ENCODE assay signal across 27 cellular contexts in genomic region chr5:9610344-9610743, GRCh38. TPM values are rescaled to one million over a fixed set of nuclear protein-coding genes. Genes with fewer than 3 reads are reported as not detected.
DNase-seq lines count a peak whose midpoint lies in the region; ATAC-seq and TF ChIP-seq lines count a peak whose summit lies in the region.
"Had no signal": no experiment of that assay in that cellular context is flagged by ENCODE, and none has a peak within 500 bp of the region (broad histone marks: within the 10 kb centered on the region; RNA-seq: fewer than 3 reads in every experiment).

No MANE protein-coding gene starts in this region.

- TF ChIP-seq CTCF in GM23338 (conservative IDR thresholded peaks at IDR 0.05; ENCODE audit: low read depth in 2 of 2) = no peak
- no peak for TF ChIP-seq CTCF in body of pancreas (IDR thresholded peaks at IDR 0.05)
- TF ChIP-seq CTCF in esophagus muscularis mucosa (IDR thresholded peaks at IDR 0.05) = no peak
- no peak for TF ChIP-seq CTCF in neural progenitor cell (IDR thresholded peaks at IDR 0.05)

- H3K36me3 ChIP-seq in GM23338 (ENCODE audit: insufficient read depth) (no peaks in the 10 kb centered on the region), body of pancreas (replicated peaks in 1 of 2; ENCODE audit: insufficient read depth in 1 of 2, low read depth in 2 of 2) (no peaks in the 10 kb centered on the region), esophagus muscularis mucosa (no peaks in the 10 kb centered on the region), neural progenitor cell (no peaks in the 10 kb centered on the region)
- H3K36me3 ChIP-seq: BE2C, BLaER1 had no signal

- H3K27ac Mint-ChIP-seq in GM23338 = no peak overlapping the region
- no peak overlapping the region for H3K27ac Mint-ChIP-seq in neural progenitor cell
- H3K27ac Mint-ChIP-seq: CD14-positive monocyte; CD4-positive, alpha-beta memory T cell; CD4-positive, CD25-positive, alpha-beta regulatory T cell; CD8-positive, alpha-beta memory T cell had no signal

- H3K36me3 Mint-ChIP-seq in GM23338 (ENCODE audit: low read depth) (peaks cover 2% of the 10 kb centered on the region; the same call in 1 of the 3 replicates), neural progenitor cell (no peaks in the 10 kb centered on the region)
- H3K36me3 Mint-ChIP-seq: CD14-positive monocyte; CD4-positive, alpha-beta memory T cell; CD4-positive, CD25-positive, alpha-beta regulatory T cell; CD8-positive, alpha-beta memory T cell had no signal

- H3K27ac ChIP-seq in GM23338 (ENCODE audit: low read depth) = no peak overlapping the region
- H3K27ac ChIP-seq in body of pancreas = no peak overlapping the region
- no peak overlapping the region for H3K27ac ChIP-seq in esophagus muscularis mucosa (replicated peaks in 1 of 4)
- H3K27ac ChIP-seq in neural progenitor cell = no peak overlapping the region
- H3K27ac ChIP-seq: BLaER1 had no signal

- no peak for TF ChIP-seq POLR2A in body of pancreas (IDR thresholded peaks at IDR 0.05)
- TF ChIP-seq POLR2A in esophagus muscularis mucosa (IDR thresholded peaks at IDR 0.05; ENCODE audit: low read depth) = no peak

- H3K4me1 ChIP-seq in GM23338 (ENCODE audit: insufficient read depth) (no peaks in the 10 kb centered on the region), body of pancreas (no peaks in the 10 kb centered on the region), esophagus muscularis mucosa (no peaks in the 10 kb centered on the region), neural progenitor cell (no peaks in the 10 kb centered on the region)
- H3K4me1 ChIP-seq: BE2C, BLaER1 had no signal

- H2AFZ ChIP-seq in GM23338 (peak overlapping the region; percentile 8; the same call in 1 of the 2 replicates), neural progenitor cell (replicated peaks) (no peak overlapping the region)

- H3K9me3 Mint-ChIP-seq in GM23338 = peaks cover 2% of the 10 kb centered on the region; the same call in 1 of the 3 replicates
- H3K9me3 Mint-ChIP-seq in neural progenitor cell = peaks cover 3% of the 10 kb centered on the region

- no peaks in the 10 kb centered on the region for H3K27me3 ChIP-seq in GM23338 (ENCODE audit: insufficient read depth)
- H3K27me3 ChIP-seq in body of pancreas = no peaks in the 10 kb centered on the region
- no peaks in the 10 kb centered on the region for H3K27me3 ChIP-seq in esophagus muscularis mucosa
- no peaks in the 10 kb centered on the region for H3K27me3 ChIP-seq in neural progenitor cell
- H3K27me3 ChIP-seq: BE2C, BLaER1 had no signal

- H3K27me3 Mint-ChIP-seq in GM23338 (ENCODE audit: insufficient read depth, low read depth, poor library complexity) = no peaks in the 10 kb centered on the region
- H3K27me3 Mint-ChIP-seq in neural progenitor cell (ENCODE audit: insufficient read depth, low read depth) = no peaks in the 10 kb centered on the region
- H3K27me3 Mint-ChIP-seq: CD4-positive, alpha-beta memory T cell; CD4-positive, CD25-positive, alpha-beta regulatory T cell; CD8-positive, alpha-beta memory T cell had no signal

- H3K9ac ChIP-seq in neural progenitor cell = no peak overlapping the region
- H3K9ac ChIP-seq: BLaER1 had no signal

- no peaks in the 10 kb centered on the region for H3K9me3 ChIP-seq in body of pancreas
- H3K9me3 ChIP-seq in esophagus muscularis mucosa = peaks cover 0 to 9% (median 5%) of the 10 kb centered on the region in 4 donors
- no peaks in the 10 kb centered on the region for H3K9me3 ChIP-seq in neural progenitor cell (ENCODE audit: low read depth)
- H3K9me3 ChIP-seq: BE2C had no signal

- ATAC-seq in GM23338 (no peak), body of pancreas (peak; percentile 24), HG03280 (IDR thresholded peaks at IDR 0.05; ENCODE audit: unreplicated experiment) (no peak)
- ATAC-seq: GM12878 had no signal

- intact Hi-C loops in body of pancreas (cut with DNase I) = no loop called here
- intact Hi-C loops in esophagus muscularis mucosa (cut with DNase I) = no loop called here

- DNase-seq in GM23338 (ENCODE audit: low spot score) (no peak), body of pancreas (peak in 2 of 4 donors; percentile 15 to 41), esophagus muscularis mucosa (ENCODE audit: extremely low spot score) (peak; percentile 19), neural progenitor cell (ENCODE audit: low spot score) (no peak), NCI-H2081 (lab: John Stamatoyannopoulos, UW) (no peak)
- DNase-seq: 8988T; ACHN; BE2C; C1 segment of cervical spinal cord; CD4-positive, alpha-beta memory T cell; CD4-positive, CD25-positive, alpha-beta regulatory T cell; CD8-positive, alpha-beta memory T cell; COR-L47; DMS 273 treated with DMSO at 0.1 percent for 48 hours; DMS153; DMS53; DMS79; DND-41; EL; GDM1 had no signal

- no peak for TF ChIP-seq EP300 in esophagus muscularis mucosa (IDR thresholded peaks at IDR 0.05)

- no peaks in the 10 kb centered on the region for H4K20me1 ChIP-seq in GM23338 (replicated peaks; ENCODE audit: insufficient read depth)
- H4K20me1 ChIP-seq in neural progenitor cell (ENCODE audit: low read depth) = no peaks in the 10 kb centered on the region
- H4K20me1 ChIP-seq: BLaER1 had no signal

- H3K4me3 Mint-ChIP-seq in GM23338 = no peak overlapping the region
- H3K4me3 Mint-ChIP-seq in neural progenitor cell = no peak overlapping the region
- H3K4me3 Mint-ChIP-seq: CD14-positive monocyte; CD4-positive, alpha-beta memory T cell; CD4-positive, CD25-positive, alpha-beta regulatory T cell; CD8-positive, alpha-beta memory T cell had no signal

- no peak overlapping the region for H3K4me2 ChIP-seq in GM23338
- no peak overlapping the region for H3K4me2 ChIP-seq in neural progenitor cell
- H3K4me2 ChIP-seq: BLaER1 had no signal

- H3F3A ChIP-seq in GM23338 (replicated peaks; ENCODE audit: low read depth) (no peaks in the 10 kb centered on the region), neural progenitor cell (ENCODE audit: low read depth) (no peaks in the 10 kb centered on the region)

- H3K4me3 ChIP-seq in GM23338 (no peak overlapping the region), body of pancreas (no peak overlapping the region), esophagus muscularis mucosa (no peak overlapping the region), neural progenitor cell (no peak overlapping the region)
- H3K4me3 ChIP-seq: BLaER1, GM12878 had no signal

- WGBS in body of pancreas, 2 donors = 53 to 68% methylated on average over 1 of the region's 1 CpG
- 83% methylated on average over 1 of the region's 1 CpG for WGBS in esophagus muscularis mucosa

- H3K9me2 ChIP-seq in GM23338 (ENCODE audit: insufficient read depth) = peaks cover 5% of the 10 kb centered on the region; the same call in 1 of the 2 replicates

- H3K79me2 ChIP-seq in GM23338 (replicated peaks; ENCODE audit: insufficient read depth) = no peaks in the 10 kb centered on the region
- no peaks in the 10 kb centered on the region for H3K79me2 ChIP-seq in neural progenitor cell (ENCODE audit: low read depth)

- no peaks in the 10 kb centered on the region for H3K4me1 Mint-ChIP-seq in GM23338
- no peaks in the 10 kb centered on the region for H3K4me1 Mint-ChIP-seq in neural progenitor cell
- H3K4me1 Mint-ChIP-seq: CD14-positive monocyte; CD4-positive, CD25-positive, alpha-beta regulatory T cell; CD8-positive, alpha-beta memory T cell had no signal

TF ChIP-seq in GM23338, 12 proteins besides CTCF, POLR2A, EP300 and RAD21 (continues in another document):
- TF ChIP-seq EZH2phosphoT487 (IDR thresholded peaks at IDR 0.05; ENCODE audit: unreplicated experiment) = no peak
- no peak for TF ChIP-seq ZNF114 (CRISPR knock-in tag; IDR thresholded peaks at IDR 0.05)
- TF ChIP-seq JUNB (IDR thresholded peaks at IDR 0.05; ENCODE audit: unreplicated experiment) = no peak
- no peak for TF ChIP-seq STAT1 (IDR thresholded peaks at IDR 0.05; ENCODE audit: unreplicated experiment)
- TF ChIP-seq, protein P1, sequence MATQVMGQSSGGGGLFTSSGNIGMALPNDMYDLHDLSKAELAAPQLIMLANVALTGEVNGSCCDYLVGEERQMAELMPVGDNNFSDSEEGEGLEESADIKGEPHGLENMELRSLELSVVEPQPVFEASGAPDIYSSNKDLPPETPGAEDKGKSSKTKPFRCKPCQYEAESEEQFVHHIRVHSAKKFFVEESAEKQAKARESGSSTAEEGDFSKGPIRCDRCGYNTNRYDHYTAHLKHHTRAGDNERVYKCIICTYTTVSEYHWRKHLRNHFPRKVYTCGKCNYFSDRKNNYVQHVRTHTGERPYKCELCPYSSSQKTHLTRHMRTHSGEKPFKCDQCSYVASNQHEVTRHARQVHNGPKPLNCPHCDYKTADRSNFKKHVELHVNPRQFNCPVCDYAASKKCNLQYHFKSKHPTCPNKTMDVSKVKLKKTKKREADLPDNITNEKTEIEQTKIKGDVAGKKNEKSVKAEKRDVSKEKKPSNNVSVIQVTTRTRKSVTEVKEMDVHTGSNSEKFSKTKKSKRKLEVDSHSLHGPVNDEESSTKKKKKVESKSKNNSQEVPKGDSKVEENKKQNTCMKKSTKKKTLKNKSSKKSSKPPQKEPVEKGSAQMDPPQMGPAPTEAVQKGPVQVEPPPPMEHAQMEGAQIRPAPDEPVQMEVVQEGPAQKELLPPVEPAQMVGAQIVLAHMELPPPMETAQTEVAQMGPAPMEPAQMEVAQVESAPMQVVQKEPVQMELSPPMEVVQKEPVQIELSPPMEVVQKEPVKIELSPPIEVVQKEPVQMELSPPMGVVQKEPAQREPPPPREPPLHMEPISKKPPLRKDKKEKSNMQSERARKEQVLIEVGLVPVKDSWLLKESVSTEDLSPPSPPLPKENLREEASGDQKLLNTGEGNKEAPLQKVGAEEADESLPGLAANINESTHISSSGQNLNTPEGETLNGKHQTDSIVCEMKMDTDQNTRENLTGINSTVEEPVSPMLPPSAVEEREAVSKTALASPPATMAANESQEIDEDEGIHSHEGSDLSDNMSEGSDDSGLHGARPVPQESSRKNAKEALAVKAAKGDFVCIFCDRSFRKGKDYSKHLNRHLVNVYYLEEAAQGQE (IDR thresholded peaks at IDR 0.05; ENCODE audit: unreplicated experiment) = no peak
- no peak for TF ChIP-seq NANOG (IDR thresholded peaks at IDR 0.05; ENCODE audit: borderline replicate concordance)
- no peak for TF ChIP-seq EZH2 (IDR thresholded peaks at IDR 0.05; ENCODE audit: low read depth, unreplicated experiment)
- no peak for TF ChIP-seq POLR2AphosphoS5 (IDR thresholded peaks at IDR 0.05; ENCODE audit: low read depth)
- TF ChIP-seq CREB1 (CRISPR knock-in tag; IDR thresholded peaks at IDR 0.05; ENCODE audit: low read depth) = no peak

RNA-seq across cellular contexts. Expression of gene TAS2R1, which starts 19.8 kb away (rescaled TPM):
- 0.31 TPM in 1 of 2 replicates, not detected in the other for total RNA-seq in GM23338 (2014; rRNA removed; shearing (Covaris generic))
- 0.19 TPM in 1 of 2 replicates, not detected in the other for polyA plus RNA-seq in GM23338 (2016; fragmentation: Nextera tagmentation; extraction: Ambion mirVana)
- not detected for total RNA-seq in body of pancreas
- total RNA-seq in esophagus muscularis mucosa = not detected
- not detected in 2 replicates for total RNA-seq in neural progenitor cell (ENCODE audit: low replicate concordance)
- total RNA-seq: A673; CD4-positive, alpha-beta memory T cell; CD4-positive, CD25-positive, alpha-beta regulatory T cell; CD8-positive, alpha-beta memory T cell; Daoy; G401; GM12878 had no signal
- polyA plus RNA-seq: CD14-positive monocyte; CD4-positive, CD25-positive, alpha-beta regulatory T cell; CD8-positive, alpha-beta memory T cell; GM12878 had no signal
